In genomic region chr9:116895956-116896355, GRCh38 we compare ENCODE assay signal across 26 cellular contexts.
A peak's percentile ranks its signal among the peaks of the same experiment; 100 is the strongest.
DNase-seq lines count a peak whose midpoint lies in the region; ATAC-seq, FAIRE-seq and TF ChIP-seq lines count a peak whose summit lies in the region.
"Had no signal": no experiment of that assay in that cellular context is flagged by ENCODE, and none has a peak within 500 bp of the region (broad histone marks: within the 10 kb centered on the region; RNA-seq: fewer than 3 reads in every experiment).

No MANE protein-coding gene starts in this region.

- FAIRE-seq in bronchial epithelial cell (lab: Jason Lieb, UNC), result no peak
- FAIRE-seq: A549, D721Med, G401.6, GM12892, H1 had no signal

- H3K4me3 ChIP-seq in MG63 (no peak overlapping the region), bronchial epithelial cell (ENCODE audit: low read depth, low read length) (no peak overlapping the region)
- H3K4me3 ChIP-seq: A549; BLaER1 treated with 17β-estradiol and CSF1 and Interleukin-3, amounts not matched to agents 10 nM and 100 nM; GM23248 had no signal

- no peaks in the 10 kb centered on the region for H3K4me1 ChIP-seq in foreskin keratinocyte
- H3K4me1 ChIP-seq: A549; BE2C; BLaER1 treated with 17β-estradiol and CSF1 and Interleukin-3, amounts not matched to agents 10 nM and 100 nM had no signal

- DNase-seq in EL (peak; percentile 3), MG63 (peak; percentile 22), bronchial epithelial cell (ENCODE audit: low read depth) (peak; percentile 69), foreskin keratinocyte (peak; percentile 3 to 25), DMS53 treated with DMSO at 0.1 percent for 48 hours (lab: John Stamatoyannopoulos, UW; ENCODE audit: unreplicated experiment) (no peak), T-helper 17 cell (no peak), Kasumi-1 (lab: John Stamatoyannopoulos, UW) (no peak)
- no peak for DNase-seq in activated CD4-positive, CD25-positive, alpha-beta regulatory T cell (lab: John Stamatoyannopoulos, UW)
- DNase-seq: 8988T; ACHN; AML-193; BE2C; CD4-positive, alpha-beta T cell; CD8-positive, alpha-beta memory T cell; DMS 273 treated with DMSO at 0.1 percent for 48 hours; DMS79 treated with DMSO at 0.1 percent for 48 hours; GM23248; H7; HCEC 1CT had no signal

- no peak for TF ChIP-seq CTCF in bronchial epithelial cell (IDR thresholded peaks at IDR 0.05; ENCODE audit: insufficient read depth, low read length, severe bottlenecking)
- TF ChIP-seq CTCF in foreskin keratinocyte (conservative IDR thresholded peaks at IDR 0.05), result no peak

- H3K27me3 ChIP-seq in MG63 (no peaks in the 10 kb centered on the region), bronchial epithelial cell (ENCODE audit: control insufficient read depth, insufficient read depth, low read length) (no peaks in the 10 kb centered on the region), foreskin keratinocyte (peaks cover 2% of the 10 kb centered on the region)
- H3K27me3 ChIP-seq: BE2C; BLaER1 treated with 17β-estradiol and CSF1 and Interleukin-3, amounts not matched to agents 10 nM and 100 nM had no signal

- no peaks in the 10 kb centered on the region for H3K36me3 ChIP-seq in MG63
- H3K36me3 ChIP-seq in bronchial epithelial cell (ENCODE audit: control insufficient read depth, insufficient read depth, low read length), result no peaks in the 10 kb centered on the region
- H3K36me3 ChIP-seq: BLaER1 treated with 17β-estradiol and CSF1 and Interleukin-3, amounts not matched to agents 10 nM and 100 nM had no signal

- H3K4me1 Mint-ChIP-seq in T-helper 17 cell, result no peaks in the 10 kb centered on the region
- H3K4me1 Mint-ChIP-seq: CD14-positive monocyte; CD8-positive, alpha-beta memory T cell had no signal

- no peak for ATAC-seq in foreskin keratinocyte
- ATAC-seq in T-helper 17 cell, result no peak
- ATAC-seq: A549 had no signal

- no peaks in the 10 kb centered on the region for H3K27me3 Mint-ChIP-seq in T-helper 17 cell
- H3K27me3 Mint-ChIP-seq: CD4-positive, alpha-beta T cell had no signal

- H3K27ac ChIP-seq in foreskin keratinocyte, result no peak overlapping the region
- H3K27ac ChIP-seq: A549; BLaER1 treated with 17β-estradiol and CSF1 and Interleukin-3, amounts not matched to agents 10 nM and 100 nM; GM23248 had no signal

- no peak overlapping the region for H3K4me3 Mint-ChIP-seq in T-helper 17 cell
- H3K4me3 Mint-ChIP-seq: CD14-positive monocyte; CD4-positive, alpha-beta T cell; CD8-positive, alpha-beta memory T cell had no signal

- H3K9me3 ChIP-seq in MG63 (peaks cover 3% of the 10 kb centered on the region), T-helper 17 cell (ENCODE audit: control insufficient read depth, low read length, poor library complexity, severe bottlenecking) (no peaks in the 10 kb centered on the region)
- H3K9me3 ChIP-seq: A549, BE2C had no signal

- H3K36me3 Mint-ChIP-seq in T-helper 17 cell (ENCODE audit: low read depth), result no peaks in the 10 kb centered on the region
- H3K36me3 Mint-ChIP-seq: CD14-positive monocyte; CD8-positive, alpha-beta memory T cell had no signal

- no peak overlapping the region for H3K27ac Mint-ChIP-seq in T-helper 17 cell
- H3K27ac Mint-ChIP-seq: CD4-positive, alpha-beta T cell; CD8-positive, alpha-beta memory T cell had no signal

Comparison
In these comparisons a context has a peak if more than half of its experiments do, and no peak if none do; other contexts are left out.
1. DNase-seq: peak in EL (single experiment), MG63 (single experiment), bronchial epithelial cell (single experiment) and foreskin keratinocyte (2 of 2); none in DMS53 treated with DMSO at 0.1 percent for 48 hours (single experiment), T-helper 17 cell (0 of 3), Kasumi-1 (0 of 2) and activated CD4-positive, CD25-positive, alpha-beta regulatory T cell (0 of 4).